Comparison of ENCODE assay signal across 11 cellular contexts in genomic region chr1:24108334-24109165, GRCh38. TPM values are rescaled to one million over a fixed set of nuclear protein-coding genes. Genes with fewer than 3 reads are reported as not detected.
DNase-seq lines count a peak whose midpoint lies in the region; ATAC-seq and TF ChIP-seq lines count a peak whose summit lies in the region.
"Had no signal": no experiment of that assay in that cellular context is flagged by ENCODE, and none has a peak within 500 bp of the region (broad histone marks: within the 10 kb centered on the region; RNA-seq: fewer than 3 reads in every experiment).

No MANE protein-coding gene starts in this region.

- no peak for TF ChIP-seq CTCF in heart left ventricle (IDR thresholded peaks at IDR 0.05)
- no peak for TF ChIP-seq CTCF in WTC11 (IDR thresholded peaks at IDR 0.05)
- no peak for TF ChIP-seq CTCF in right atrium auricular region (IDR thresholded peaks at IDR 0.05)

- CTCF ChIA-PET in WTC11 (lab: Charles Lee) = no interaction called here

- no peak overlapping the region for H3K4me3 Mint-ChIP-seq in WTC11
- H3K4me3 Mint-ChIP-seq: activated CD4-positive, alpha-beta T cell treated with anti-CD3 and anti-CD28 coated beads, Interleukin-2, amount 10 ng/mL, durations not matched to agents 7 days and 5 days; dendritic cell treated with granulocyte-macrophage colony-stimulating factor and Interleukin-4, amounts not matched to agents 40 ng/mL and 50 ng/mL, for 4 days; nephron progenitor cell had no signal

- H3K9me3 ChIP-seq in heart left ventricle (no peaks in the 10 kb centered on the region), right atrium auricular region (no peaks in the 10 kb centered on the region)

- POLR2A ChIA-PET in WTC11 (lab: Charles Lee) = no interaction called here

- ATAC-seq in heart left ventricle = peak in 2 of 4 donors; percentile 5 to 10
- no peak for ATAC-seq in Right ventricle myocardium inferior
- ATAC-seq in WTC11 = 0 out of 2 replicates have a peak, but pooled peaks have one; percentile 7
- ATAC-seq in HG02884 (IDR thresholded peaks at IDR 0.05; ENCODE audit: unreplicated experiment) = no peak

- WGBS in heart left ventricle, 4 donors = 38 to 68% (median 52%) methylated on average over 7 to 22 of the region's 22 CpGs

- peaks cover 17% of the 10 kb centered on the region for H3K4me1 Mint-ChIP-seq in WTC11

- no peak for TF ChIP-seq POLR2A in heart left ventricle (IDR thresholded peaks at IDR 0.05)

- H3K36me3 Mint-ChIP-seq in WTC11 = no peaks in the 10 kb centered on the region

- H3K4me1 ChIP-seq in heart left ventricle (peaks cover 0 to 58% (median 9%) of the 10 kb centered on the region in 12 donors), right atrium auricular region (peaks cover 0 to 47% of the 10 kb centered on the region in 2 donors)

- peaks cover 0 to 45% (median 9%) of the 10 kb centered on the region in 9 donors for H3K36me3 ChIP-seq in heart left ventricle
- peaks cover 43% of the 10 kb centered on the region for H3K36me3 ChIP-seq in right atrium auricular region

- H3K9me3 Mint-ChIP-seq in WTC11 = no peaks in the 10 kb centered on the region
- H3K9me3 Mint-ChIP-seq: activated CD4-positive, alpha-beta T cell treated with anti-CD3 and anti-CD28 coated beads, Interleukin-2, amount 10 ng/mL, durations not matched to agents 7 days and 5 days; dendritic cell treated with granulocyte-macrophage colony-stimulating factor and Interleukin-4, amounts not matched to agents 40 ng/mL and 50 ng/mL, for 4 days; nephron progenitor cell had no signal

- no peak overlapping the region for H3K27ac Mint-ChIP-seq in WTC11
- H3K27ac Mint-ChIP-seq: activated CD4-positive, alpha-beta T cell treated with anti-CD3 and anti-CD28 coated beads, Interleukin-2, amount 10 ng/mL, durations not matched to agents 7 days and 5 days; dendritic cell treated with granulocyte-macrophage colony-stimulating factor and Interleukin-4, amounts not matched to agents 40 ng/mL and 50 ng/mL, for 4 days; nephron progenitor cell had no signal

- peak overlapping the region in 7 of 12 donors; percentile 7 to 62 (median 56) for H3K4me3 ChIP-seq in heart left ventricle
- H3K4me3 ChIP-seq in right atrium auricular region = peak overlapping the region in 1 of 2 donors; percentile 8

- peak overlapping the region; percentile 48 to 100 (median 95) for H3K27ac ChIP-seq in heart left ventricle
- peak overlapping the region; percentile 88 to 91 for H3K27ac ChIP-seq in right atrium auricular region

- intact Hi-C loops in heart left ventricle (cut with DNase I) = no loop called here
- intact Hi-C loops in Right ventricle myocardium inferior (cut with DNase I) = no loop called here

- no peaks in the 10 kb centered on the region for H3K27me3 Mint-ChIP-seq in WTC11 (ENCODE audit: low read depth)

- peak in 1 of 5 donors; percentile 72 for DNase-seq in heart left ventricle
- DNase-seq in Right ventricle myocardium inferior (ENCODE audit: missing footprints) = no peak
- no peak for DNase-seq in WTC11 (ENCODE audit: low spot score)
- DNase-seq in right atrium auricular region (ENCODE audit: low spot score) = no peak
- DNase-seq in stromal cell of bone marrow (ENCODE audit: low read depth) = peak; percentile 77
- no peak for DNase-seq in D341Med (ENCODE audit: low spot score)
- no peak for DNase-seq in NCI-H187 (lab: John Stamatoyannopoulos, UW)
- DNase-seq: activated CD4-positive, alpha-beta T cell treated with anti-CD3 and anti-CD28 coated beads, Interleukin-2, amount 10 ng/mL, durations not matched to agents 7 days and 5 days; nephron progenitor cell had no signal

- H3K27me3 ChIP-seq in heart left ventricle (peaks cover 0 to 2% (median 0%) of the 10 kb centered on the region in 9 donors), right atrium auricular region (no peaks in the 10 kb centered on the region)

TF ChIP-seq in WTC11, 78 proteins besides CTCF, POLR2A, EP300 and RAD21:
- TF ChIP-seq ZSCAN18 (CRISPR knock-in tag; IDR thresholded peaks at IDR 0.05) (no peak), TP53 (CRISPR knock-in tag; IDR thresholded peaks at IDR 0.05) (no peak), PRRX2 (CRISPR knock-in tag; IDR thresholded peaks at IDR 0.05) (no peak), GABPB1 (CRISPR knock-in tag; IDR thresholded peaks at IDR 0.05) (0 out of 2 replicates have a peak, but pooled peaks have one; percentile 15), ELF4 (CRISPR knock-in tag; IDR thresholded peaks at IDR 0.05; ENCODE audit: low read depth) (no peak), STAT6 (CRISPR knock-in tag; conservative IDR thresholded peaks at IDR 0.05; ENCODE audit: low read depth) (no peak), PREB (CRISPR knock-in tag; IDR thresholded peaks at IDR 0.05; ENCODE audit: borderline replicate concordance) (0 out of 2 replicates have a peak, but pooled peaks have one; percentile 39), NR1H2 (CRISPR knock-in tag; IDR thresholded peaks at IDR 0.05) (no peak), ZNF263 (CRISPR knock-in tag; IDR thresholded peaks at IDR 0.05; ENCODE audit: low read depth) (peak; percentile 60; the same call in 1 of the 2 replicates), MXD4 (CRISPR knock-in tag; IDR thresholded peaks at IDR 0.05; ENCODE audit: borderline replicate concordance) (no peak), MAX (CRISPR knock-in tag; IDR thresholded peaks at IDR 0.05) (no peak), NR3C1 (CRISPR knock-in tag; conservative IDR thresholded peaks at IDR 0.05; ENCODE audit: low read depth) (no peak), GRHL2 (CRISPR knock-in tag; IDR thresholded peaks at IDR 0.05; ENCODE audit: insufficient replicate concordance, severe bottlenecking) (no peak)

RNA-seq across cellular contexts. Expression of gene MYOM3, which starts 3.4 kb away (rescaled TPM):
- 100 to 1,000 TPM; 230 to 379 (median 288) TPM for total RNA-seq in heart left ventricle
- 100 to 1,000 TPM in 1 of 2 donors, 10 to 100 TPM in 1; 76.7 to 327 TPM for polyA plus RNA-seq in heart left ventricle
- total RNA-seq in Right ventricle myocardium inferior = 403 TPM
- total RNA-seq in WTC11 (2021) = 0.13 to 0.16 TPM (median 0.14 TPM) in 3 replicates
- 100 to 1,000 TPM in 1 of 2 donors, 10 to 100 TPM in 1; 98.7 to 241 TPM for total RNA-seq in right atrium auricular region
- total RNA-seq: activated CD4-positive, alpha-beta T cell treated with anti-CD3 and anti-CD28 coated beads, Interleukin-2, amount 10 ng/mL, durations not matched to agents 7 days and 5 days had no signal

RNA-seq across cellular contexts. Expression of gene IL22RA1, which starts 34.4 kb away (rescaled TPM):
- total RNA-seq in heart left ventricle (1 to 10 TPM in 1 of 9 donors, under 1 TPM in 5, not detected in 3; 0.19 to 1.3 (median 0.49) TPM), Right ventricle myocardium inferior (0.24 TPM), WTC11 (2021) (0.14 to 0.28 TPM (median 0.25 TPM) in 3 replicates), right atrium auricular region (under 1 TPM; 0.15 to 0.24 TPM)
- under 1 TPM; 0.04 to 0.12 TPM for polyA plus RNA-seq in heart left ventricle
- total RNA-seq: activated CD4-positive, alpha-beta T cell treated with anti-CD3 and anti-CD28 coated beads, Interleukin-2, amount 10 ng/mL, durations not matched to agents 7 days and 5 days had no signal

Comparison
In these comparisons a context has a peak if more than half of its experiments do, and no peak if none do; other contexts are left out.
1. RNA of gene MYOM3, which starts 3.4 kb away (total RNA-seq): 403 TPM in Right ventricle myocardium inferior (single experiment), 230 to 379 TPM in heart left ventricle and 98.7 to 241 TPM in right atrium auricular region; 0.13 to 0.16 TPM in WTC11; every median in the first group is over 10 times any median in the second.